ENCODE assay signal across 14 cellular contexts in the genomic region with DNA sequence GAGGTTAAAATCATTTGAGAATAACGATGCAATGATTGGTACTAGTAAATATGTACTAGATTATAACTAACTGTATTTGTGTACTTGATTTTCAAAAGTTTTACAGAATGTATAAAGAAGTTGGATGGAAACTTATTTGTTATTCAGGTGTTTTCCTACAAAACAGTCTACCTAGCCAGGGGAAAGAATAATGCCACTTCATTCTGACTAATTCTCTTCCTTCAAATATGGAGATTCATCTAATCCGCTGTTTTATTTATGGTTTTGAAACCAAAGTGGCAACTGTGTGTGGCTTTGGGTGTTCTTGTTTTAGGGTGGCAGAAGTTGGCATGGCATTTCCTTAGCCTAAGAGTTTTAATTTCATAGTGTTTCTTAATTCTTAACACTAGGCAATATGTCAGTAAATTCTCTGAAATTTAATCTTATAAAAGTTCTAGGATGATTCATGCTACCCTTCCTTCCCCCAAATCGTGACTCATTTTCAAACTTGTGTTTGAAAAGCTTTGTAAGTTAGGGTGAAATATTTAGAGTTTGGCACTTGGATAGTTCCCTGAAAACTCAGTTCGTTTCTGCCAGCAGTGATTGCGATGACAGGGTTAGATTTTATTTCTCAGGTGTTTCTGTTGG.
DNase-seq lines count a peak whose midpoint lies in the region; ATAC-seq and TF ChIP-seq lines count a peak whose summit lies in the region.
"Had no signal": no experiment of that assay in that cellular context is flagged by ENCODE, and none has a peak within 500 bp of the region (broad histone marks: within the 10 kb centered on the region; RNA-seq: fewer than 3 reads in every experiment).

No MANE protein-coding gene starts in this region.

- no peak for ATAC-seq in GM18870 (IDR thresholded peaks at IDR 0.05; ENCODE audit: unreplicated experiment)
- no peak for ATAC-seq in HG03108 (IDR thresholded peaks at IDR 0.05; ENCODE audit: unreplicated experiment)
- no peak for ATAC-seq in HG03025 (IDR thresholded peaks at IDR 0.05; ENCODE audit: low FRiP score, unreplicated experiment)
- ATAC-seq: natural killer cell treated with Interleukin-12 subunit alpha and Interleukin-12 subunit beta and Interleukin-15 and Interleukin-18, amount 100 ng/mL, for 72 hours; stimulated activated memory B cell treated with anti-CD40 and anti-IgM and Interleukin-4, amounts not matched to agents 10 μg/mL and 1 μg/mL and 100 μg/mL, for 72 hours had no signal

- H3K4me1 Mint-ChIP-seq in mesothelial cell of epicardium = peaks cover 36% of the 10 kb centered on the region

- no peak for TF ChIP-seq CTCF in cardiac fibroblast (IDR thresholded peaks at IDR 0.05; ENCODE audit: low read depth, low read length)
- no peak for TF ChIP-seq CTCF in mesothelial cell of epicardium (IDR thresholded peaks at IDR 0.05; ENCODE audit: unreplicated experiment)

- H3K4me3 Mint-ChIP-seq in mesothelial cell of epicardium = no peak overlapping the region
- H3K4me3 Mint-ChIP-seq: activated CD4-positive, alpha-beta memory T cell treated with anti-CD3 and anti-CD28 coated beads for 36 hours; natural killer cell treated with Interleukin-12 subunit alpha and Interleukin-12 subunit beta and Interleukin-15 and Interleukin-18, amount 100 ng/mL, for 72 hours; stimulated activated memory B cell treated with anti-CD40 and anti-IgM and Interleukin-4, amounts not matched to agents 10 μg/mL and 1 μg/mL and 100 μg/mL, for 72 hours had no signal

- H3K9me3 Mint-ChIP-seq in mesothelial cell of epicardium = peaks cover 17% of the 10 kb centered on the region
- H3K9me3 Mint-ChIP-seq: activated naive CD4-positive, alpha-beta T cell treated with anti-CD3 and anti-CD28 coated beads, Interleukin-2, amount 50 U/mL, for 72 hours; natural killer cell treated with Interleukin-12 subunit alpha and Interleukin-12 subunit beta and Interleukin-15 and Interleukin-18, amount 100 ng/mL, for 72 hours had no signal

- H3K36me3 Mint-ChIP-seq in mesothelial cell of epicardium = peaks cover 19% of the 10 kb centered on the region
- H3K36me3 Mint-ChIP-seq: activated CD4-positive, alpha-beta memory T cell treated with anti-CD3 and anti-CD28 coated beads for 36 hours; activated naive CD4-positive, alpha-beta T cell treated with anti-CD3 and anti-CD28 coated beads, Interleukin-2, amount 50 U/mL, for 72 hours; natural killer cell treated with Interleukin-12 subunit alpha and Interleukin-12 subunit beta and Interleukin-15 and Interleukin-18, amount 100 ng/mL, for 72 hours; stimulated activated memory B cell treated with anti-CD40 and anti-IgM and Interleukin-4, amounts not matched to agents 10 μg/mL and 1 μg/mL and 100 μg/mL, for 72 hours had no signal

- DNase-seq in AG08395 (ENCODE audit: low spot score) (peak; percentile 62), NCI-H226 (peak; percentile 47), cardiac fibroblast (ENCODE audit: low read depth in 2 of 2) (peak; percentile 67 to 74), mesothelial cell of epicardium (ENCODE audit: low spot score in 2 of 2, unreplicated experiment in 2 of 2) (no peak)
- DNase-seq in activated T-cell treated with anti-CD3 and anti-CD28 coated beads, Interleukin-2, amount 50 U/mL, for 1 hour = no peak
- DNase-seq: activated CD4-positive, alpha-beta memory T cell treated with anti-CD3 and anti-CD28 coated beads for 36 hours; effector memory CD4-positive, alpha-beta T cell; stimulated activated CD4-positive, alpha-beta T cell treated with anti-CD3 and anti-CD28 coated beads, Interleukin-15, amount 100 ng/mL, for 24 hours had no signal

- H3K4me3 ChIP-seq in cardiac fibroblast (replicated peaks in 1 of 2; ENCODE audit: low read depth in 2 of 2, low read length in 2 of 2) = no peak overlapping the region

- peak overlapping the region; percentile 59 for H3K27ac Mint-ChIP-seq in mesothelial cell of epicardium
- H3K27ac Mint-ChIP-seq: activated CD4-positive, alpha-beta memory T cell treated with anti-CD3 and anti-CD28 coated beads for 36 hours; activated naive CD4-positive, alpha-beta T cell treated with anti-CD3 and anti-CD28 coated beads, Interleukin-2, amount 50 U/mL, for 72 hours; natural killer cell treated with Interleukin-12 subunit alpha and Interleukin-12 subunit beta and Interleukin-15 and Interleukin-18, amount 100 ng/mL, for 72 hours; stimulated activated memory B cell treated with anti-CD40 and anti-IgM and Interleukin-4, amounts not matched to agents 10 μg/mL and 1 μg/mL and 100 μg/mL, for 72 hours had no signal

- no peaks in the 10 kb centered on the region for H3K27me3 Mint-ChIP-seq in mesothelial cell of epicardium (ENCODE audit: low read depth)
- H3K27me3 Mint-ChIP-seq: activated CD4-positive, alpha-beta memory T cell treated with anti-CD3 and anti-CD28 coated beads for 36 hours; stimulated activated memory B cell treated with anti-CD40 and anti-IgM and Interleukin-4, amounts not matched to agents 10 μg/mL and 1 μg/mL and 100 μg/mL, for 72 hours had no signal

Comparison
In these comparisons a context has a peak if more than half of its experiments do, and no peak if none do; other contexts are left out.
1. DNase-seq: peak in AG08395 (single experiment), NCI-H226 (single experiment) and cardiac fibroblast (2 of 2); none in mesothelial cell of epicardium (0 of 2) and activated T-cell treated with anti-CD3 and anti-CD28 coated beads, Interleukin-2, amount 50 U/mL, for 1 hour (single experiment).